In the genomic region with DNA sequence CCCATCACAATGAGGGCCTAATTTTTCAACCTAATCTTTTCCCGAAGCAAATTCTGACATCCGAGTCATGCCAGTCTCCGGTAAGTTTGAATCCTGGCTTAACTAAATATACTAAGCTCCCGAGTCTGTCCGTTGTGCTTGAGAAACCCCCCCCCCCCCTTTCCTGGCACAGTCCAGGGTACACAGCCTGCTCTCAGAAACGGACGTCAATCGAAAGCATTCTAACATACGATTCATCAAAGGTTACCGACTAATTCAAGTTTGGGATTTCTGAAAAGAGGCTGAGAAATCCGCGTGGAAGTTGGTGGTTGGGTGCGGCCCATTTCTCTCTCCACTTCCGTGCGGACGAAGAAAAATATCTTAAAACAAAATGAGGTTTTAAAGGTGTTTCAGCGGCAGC, we compare ENCODE assay signal across 6 cellular contexts. TPM values are rescaled to one million over a fixed set of nuclear protein-coding genes. Genes with fewer than 3 reads are reported as not detected.
DNase-seq lines count a peak whose midpoint lies in the region; ATAC-seq and TF ChIP-seq lines count a peak whose summit lies in the region.

No MANE protein-coding gene starts in this region.

- DNase-seq in AG20443 (ENCODE audit: low spot score) (peak; percentile 13), RWPE2 (ENCODE audit: low spot score) (no peak), immature natural killer cell (no peak), NCI-H146 treated with DMSO at 0.1 percent for 48 hours (lab: John Stamatoyannopoulos, UW; ENCODE audit: unreplicated experiment) (no peak), NCI-H345 (lab: John Stamatoyannopoulos, UW) (no peak)

- peak overlapping the region; percentile 93 to 97 (median 94) for H3K4me3 Mint-ChIP-seq in immature natural killer cell

- 0 out of 2 replicates have a peak, but pooled peaks cover 4% of the 10 kb centered on the region for H3K36me3 ChIP-seq in RWPE2 (ENCODE audit: low read depth)

- no peaks in the 10 kb centered on the region for H3K9me3 ChIP-seq in RWPE2 (ENCODE audit: severe bottlenecking)

- peaks cover 4 to 9% (median 7%) of the 10 kb centered on the region in 3 donors for H3K27me3 Mint-ChIP-seq in immature natural killer cell (ENCODE audit: low read depth in 3 of 3)

- H3K36me3 Mint-ChIP-seq in immature natural killer cell, result peaks cover 0 to 7% (median 0%) of the 10 kb centered on the region in 3 donors

- H3K4me3 ChIP-seq in RWPE2 (ENCODE audit: severe bottlenecking), result peak overlapping the region; percentile 69

- H3K9me3 Mint-ChIP-seq in immature natural killer cell, result no peaks in the 10 kb centered on the region

- H3K27ac ChIP-seq in RWPE2 (ENCODE audit: poor library complexity, severe bottlenecking), result peak overlapping the region; percentile 20

- H3K27me3 ChIP-seq in RWPE2 (ENCODE audit: insufficient read depth, poor library complexity, severe bottlenecking), result no peaks in the 10 kb centered on the region

- H3K4me1 ChIP-seq in RWPE2 (ENCODE audit: insufficient read depth, poor library complexity, severe bottlenecking), result peaks cover 6% of the 10 kb centered on the region

- H3K27ac Mint-ChIP-seq in immature natural killer cell, result peak overlapping the region; percentile 73 to 94 (median 86)

- H3K4me1 Mint-ChIP-seq in immature natural killer cell, result peaks cover 37 to 38% of the 10 kb centered on the region in 2 donors

- ATAC-seq in RWPE2 (ENCODE audit: low read depth), result no peak
- no peak for ATAC-seq in activated CD4-positive, CD25-positive, alpha-beta regulatory T cell treated with anti-CD3 and anti-CD28 coated beads, Interleukin-2, amount 50 U/mL, for 24 hours

- TF ChIP-seq CTCF in RWPE2 (IDR thresholded peaks at IDR 0.05; ENCODE audit: poor library complexity, severe bottlenecking), result no peak

RNA-seq across cellular contexts. Expression of gene SDAD1, which starts 0.6 kb away (rescaled TPM):
- polyA plus RNA-seq in immature natural killer cell, result 10 to 100 TPM; 43.6 to 73.4 (median 53.3) TPM

RNA-seq across cellular contexts. Expression of gene CXCL9, which starts 17.2 kb away (rescaled TPM):
- not detected for polyA plus RNA-seq in immature natural killer cell

RNA-seq across cellular contexts. Expression of gene CXCL10, which starts 33.2 kb away (rescaled TPM):
- not detected for polyA plus RNA-seq in immature natural killer cell

RNA-seq across cellular contexts. Expression of gene CXCL11, which starts 45.7 kb away (rescaled TPM):
- not detected for polyA plus RNA-seq in immature natural killer cell

RNA-seq across cellular contexts. Expression of gene NAAA, which starts 49.3 kb away (rescaled TPM):
- 10 to 100 TPM; 56.4 to 77.6 (median 73.2) TPM for polyA plus RNA-seq in immature natural killer cell
